ENCODE assay signal across 31 cellular contexts in genomic region chr6:19891446-19891845, GRCh38. TPM values are rescaled to one million over a fixed set of nuclear protein-coding genes. Genes with fewer than 3 reads are reported as not detected.
"Had no signal": no experiment of that assay in that cellular context is flagged by ENCODE, and none has a peak within 500 bp of the region (broad histone marks: within the 10 kb centered on the region; RNA-seq: fewer than 3 reads in every experiment).

No MANE protein-coding gene starts in this region.

- H3K36me3 Mint-ChIP-seq: activated naive CD8-positive, alpha-beta T cell had no signal

- DNase-seq: activated CD4-positive, alpha-beta memory T cell treated with anti-CD3 and anti-CD28 coated beads, Interleukin-2, amount 10 ng/mL, durations not matched to agents 7 days and 5 days; activated CD4-positive, alpha-beta T cell treated with anti-CD3 and anti-CD28 coated beads for 4 hours; activated CD4-positive, alpha-beta T cell treated with anti-CD3 and anti-CD28 coated beads, Interleukin-2, amount 10 ng/mL, durations not matched to agents 7 days and 5 days; activated CD4-positive, alpha-beta T cell treated with anti-CD3 and anti-CD28 coated beads, Interleukin-2, amount 50 U/mL, for 4 hours; activated CD4-positive, CD25-positive, alpha-beta regulatory T cell; activated CD4-positive, CD25-positive, alpha-beta regulatory T cell treated with anti-CD3 and anti-CD28 coated beads, Interleukin-2, amount 50 U/mL, for 72 hours; activated CD8-positive, alpha-beta memory T cell treated with anti-CD3 and anti-CD28 coated beads, Interleukin-2, amount 50 U/mL, for 48 hours; activated effector memory CD4-positive, alpha-beta T cell treated with Interleukin-2 at 50 U/mL for 16 hours; activated gamma-delta T cell treated with Interleukin-2 at 50 U/mL for 16 hours; activated naive CD4-positive, alpha-beta T cell treated with anti-CD3 and anti-CD28 coated beads, Interleukin-2, amount 50 U/mL, for 16 hours; activated naive CD4-positive, alpha-beta T cell treated with Interleukin-2 at 50 U/mL for 16 hours; activated T-cell treated with anti-CD3 and anti-CD28 coated beads for 4 hours; activated T-cell treated with anti-CD3 and anti-CD28 coated beads, Interleukin-2, amount 50 U/mL, for 24 hours; amniotic stem cell; anterior cingulate cortex; brain microvascular endothelial cell; dorsolateral prefrontal cortex; effector memory CD8-positive, alpha-beta T cell; esophagus squamous epithelium; foreskin melanocyte; heart right ventricle; T-helper 1 cell; T-helper 17 cell; T1000 had no signal

- H3K27ac Mint-ChIP-seq: activated CD4-positive, alpha-beta memory T cell treated with anti-CD3 and anti-CD28 coated beads, Interleukin-2, amount 10 ng/mL, durations not matched to agents 7 days and 5 days; activated CD4-positive, alpha-beta T cell treated with anti-CD3 and anti-CD28 coated beads, Interleukin-2, amount 10 ng/mL, durations not matched to agents 7 days and 5 days; activated naive CD8-positive, alpha-beta T cell; activated T-cell treated with anti-CD3 and anti-CD28 coated beads, Interleukin-2, amount 50 U/mL, for 24 hours; activated T-helper 17 cell treated with anti-CD3 and anti-CD28 coated beads, Interleukin-2, amount 50 U/mL, for 72 hours; dendritic cell treated with granulocyte-macrophage colony-stimulating factor and Interleukin-4, amounts not matched to agents 40 ng/mL and 50 ng/mL, for 4 days; effector memory CD8-positive, alpha-beta T cell; T-helper 17 cell; T-helper 2 cell treated with Interferon-gamma antibody and Interleukin-4, amounts not matched to agents 5 μg/mL and 100 μg/mL, for 36 hours had no signal

- H3K4me3 ChIP-seq: coronary artery, dorsolateral prefrontal cortex, esophagus squamous epithelium, gastroesophageal sphincter, heart right ventricle had no signal

- H3K27me3 ChIP-seq: brain microvascular endothelial cell, esophagus squamous epithelium, gastroesophageal sphincter, heart right ventricle had no signal

- H3K27ac ChIP-seq: brain microvascular endothelial cell, coronary artery, dorsolateral prefrontal cortex, gastroesophageal sphincter, heart right ventricle had no signal

- H3K36me3 ChIP-seq: brain microvascular endothelial cell, esophagus squamous epithelium, gastroesophageal sphincter, heart right ventricle had no signal

- H3K4me1 Mint-ChIP-seq: activated CD4-positive, alpha-beta memory T cell treated with anti-CD3 and anti-CD28 coated beads, Interleukin-2, amount 10 ng/mL, durations not matched to agents 7 days and 5 days; activated CD4-positive, alpha-beta T cell treated with anti-CD3 and anti-CD28 coated beads, Interleukin-2, amount 10 ng/mL, durations not matched to agents 7 days and 5 days; activated T-helper 17 cell treated with anti-CD3 and anti-CD28 coated beads, Interleukin-2, amount 50 U/mL, for 72 hours; central memory CD8-positive, alpha-beta T cell; T-helper 17 cell had no signal

- ATAC-seq: activated T-helper 17 cell treated with anti-CD3 and anti-CD28 coated beads, Interleukin-2, amount 50 U/mL, for 72 hours; effector memory CD8-positive, alpha-beta T cell; gastroesophageal sphincter; heart right ventricle; T-helper 17 cell had no signal

- H3K9me3 Mint-ChIP-seq: activated CD4-positive, alpha-beta memory T cell treated with anti-CD3 and anti-CD28 coated beads, Interleukin-2, amount 10 ng/mL, durations not matched to agents 7 days and 5 days; activated T-helper 17 cell treated with anti-CD3 and anti-CD28 coated beads, Interleukin-2, amount 50 U/mL, for 72 hours; T-helper 2 cell treated with Interferon-gamma antibody and Interleukin-4, amounts not matched to agents 5 μg/mL and 100 μg/mL, for 36 hours had no signal

- H3K4me3 Mint-ChIP-seq: activated CD4-positive, alpha-beta memory T cell treated with anti-CD3 and anti-CD28 coated beads, Interleukin-2, amount 10 ng/mL, durations not matched to agents 7 days and 5 days; activated CD4-positive, alpha-beta T cell treated with anti-CD3 and anti-CD28 coated beads, Interleukin-2, amount 10 ng/mL, durations not matched to agents 7 days and 5 days; activated naive CD8-positive, alpha-beta T cell; activated T-cell treated with anti-CD3 and anti-CD28 coated beads, Interleukin-2, amount 50 U/mL, for 24 hours; activated T-helper 17 cell treated with anti-CD3 and anti-CD28 coated beads, Interleukin-2, amount 50 U/mL, for 72 hours; central memory CD8-positive, alpha-beta T cell; dendritic cell treated with granulocyte-macrophage colony-stimulating factor and Interleukin-4, amounts not matched to agents 40 ng/mL and 50 ng/mL, for 4 days; effector memory CD8-positive, alpha-beta T cell; T-helper 17 cell; T-helper 2 cell treated with Interferon-gamma antibody and Interleukin-4, amounts not matched to agents 5 μg/mL and 100 μg/mL, for 36 hours had no signal

- H3K4me1 ChIP-seq: gastroesophageal sphincter, heart right ventricle had no signal

- H3K9me3 ChIP-seq: esophagus squamous epithelium had no signal

- H3K27me3 Mint-ChIP-seq: activated CD4-positive, alpha-beta memory T cell treated with anti-CD3 and anti-CD28 coated beads, Interleukin-2, amount 10 ng/mL, durations not matched to agents 7 days and 5 days; activated CD4-positive, alpha-beta T cell treated with anti-CD3 and anti-CD28 coated beads, Interleukin-2, amount 10 ng/mL, durations not matched to agents 7 days and 5 days; activated T-cell treated with anti-CD3 and anti-CD28 coated beads, Interleukin-2, amount 50 U/mL, for 24 hours; activated T-helper 17 cell treated with anti-CD3 and anti-CD28 coated beads, Interleukin-2, amount 50 U/mL, for 72 hours; dendritic cell treated with granulocyte-macrophage colony-stimulating factor and Interleukin-4, amounts not matched to agents 40 ng/mL and 50 ng/mL, for 4 days; effector memory CD8-positive, alpha-beta T cell; T-helper 17 cell had no signal

RNA-seq across cellular contexts. Expression of gene ID4, which starts 54.3 kb away (rescaled TPM):
- total RNA-seq: activated CD4-positive, alpha-beta memory T cell treated with anti-CD3 and anti-CD28 coated beads, Interleukin-2, amount 10 ng/mL, durations not matched to agents 7 days and 5 days; activated CD4-positive, alpha-beta T cell treated with anti-CD3 and anti-CD28 coated beads, Interleukin-2, amount 10 ng/mL, durations not matched to agents 7 days and 5 days; activated T-helper 17 cell treated with anti-CD3 and anti-CD28 coated beads, Interleukin-2, amount 50 U/mL, for 72 hours; T-helper 17 cell had no signal
